2 cellular contexts compared by ENCODE assay signal in the genomic region with DNA sequence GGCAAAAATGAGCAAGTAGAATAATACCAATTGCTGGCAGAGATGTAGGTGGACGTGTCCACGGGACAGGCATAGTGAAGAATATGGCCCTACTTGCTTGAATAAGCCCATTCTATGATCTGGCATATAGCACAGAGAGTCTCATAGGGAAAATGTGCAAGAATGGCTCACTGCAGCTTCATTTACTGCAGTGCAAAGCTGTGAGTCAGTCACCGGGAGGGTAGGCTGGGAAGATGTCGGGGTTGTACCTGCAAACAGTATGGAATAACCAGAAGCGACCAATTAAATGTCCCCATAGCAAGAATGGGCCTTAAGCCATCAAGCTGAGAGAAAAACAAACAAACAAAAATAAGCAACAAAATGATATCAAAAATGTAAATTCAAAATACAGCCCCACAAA.
TF ChIP-seq lines count a peak whose summit lies in the region.

No MANE protein-coding gene starts in this region.

TF ChIP-seq in GM23338, 12 proteins besides CTCF, POLR2A, EP300 and RAD21 (continued from another document):
- TF ChIP-seq, protein P1, sequence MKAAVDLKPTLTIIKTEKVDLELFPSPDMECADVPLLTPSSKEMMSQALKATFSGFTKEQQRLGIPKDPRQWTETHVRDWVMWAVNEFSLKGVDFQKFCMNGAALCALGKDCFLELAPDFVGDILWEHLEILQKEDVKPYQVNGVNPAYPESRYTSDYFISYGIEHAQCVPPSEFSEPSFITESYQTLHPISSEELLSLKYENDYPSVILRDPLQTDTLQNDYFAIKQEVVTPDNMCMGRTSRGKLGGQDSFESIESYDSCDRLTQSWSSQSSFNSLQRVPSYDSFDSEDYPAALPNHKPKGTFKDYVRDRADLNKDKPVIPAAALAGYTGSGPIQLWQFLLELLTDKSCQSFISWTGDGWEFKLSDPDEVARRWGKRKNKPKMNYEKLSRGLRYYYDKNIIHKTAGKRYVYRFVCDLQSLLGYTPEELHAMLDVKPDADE (IDR thresholded peaks at IDR 0.05) = no peak
- TF ChIP-seq, protein P2, sequence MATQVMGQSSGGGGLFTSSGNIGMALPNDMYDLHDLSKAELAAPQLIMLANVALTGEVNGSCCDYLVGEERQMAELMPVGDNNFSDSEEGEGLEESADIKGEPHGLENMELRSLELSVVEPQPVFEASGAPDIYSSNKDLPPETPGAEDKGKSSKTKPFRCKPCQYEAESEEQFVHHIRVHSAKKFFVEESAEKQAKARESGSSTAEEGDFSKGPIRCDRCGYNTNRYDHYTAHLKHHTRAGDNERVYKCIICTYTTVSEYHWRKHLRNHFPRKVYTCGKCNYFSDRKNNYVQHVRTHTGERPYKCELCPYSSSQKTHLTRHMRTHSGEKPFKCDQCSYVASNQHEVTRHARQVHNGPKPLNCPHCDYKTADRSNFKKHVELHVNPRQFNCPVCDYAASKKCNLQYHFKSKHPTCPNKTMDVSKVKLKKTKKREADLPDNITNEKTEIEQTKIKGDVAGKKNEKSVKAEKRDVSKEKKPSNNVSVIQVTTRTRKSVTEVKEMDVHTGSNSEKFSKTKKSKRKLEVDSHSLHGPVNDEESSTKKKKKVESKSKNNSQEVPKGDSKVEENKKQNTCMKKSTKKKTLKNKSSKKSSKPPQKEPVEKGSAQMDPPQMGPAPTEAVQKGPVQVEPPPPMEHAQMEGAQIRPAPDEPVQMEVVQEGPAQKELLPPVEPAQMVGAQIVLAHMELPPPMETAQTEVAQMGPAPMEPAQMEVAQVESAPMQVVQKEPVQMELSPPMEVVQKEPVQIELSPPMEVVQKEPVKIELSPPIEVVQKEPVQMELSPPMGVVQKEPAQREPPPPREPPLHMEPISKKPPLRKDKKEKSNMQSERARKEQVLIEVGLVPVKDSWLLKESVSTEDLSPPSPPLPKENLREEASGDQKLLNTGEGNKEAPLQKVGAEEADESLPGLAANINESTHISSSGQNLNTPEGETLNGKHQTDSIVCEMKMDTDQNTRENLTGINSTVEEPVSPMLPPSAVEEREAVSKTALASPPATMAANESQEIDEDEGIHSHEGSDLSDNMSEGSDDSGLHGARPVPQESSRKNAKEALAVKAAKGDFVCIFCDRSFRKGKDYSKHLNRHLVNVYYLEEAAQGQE (IDR thresholded peaks at IDR 0.05; ENCODE audit: unreplicated experiment) = no peak
- TF ChIP-seq NANOG (IDR thresholded peaks at IDR 0.05; ENCODE audit: borderline replicate concordance) (no peak), CREB1 (CRISPR knock-in tag; IDR thresholded peaks at IDR 0.05; ENCODE audit: low read depth) (no peak)

TF ChIP-seq in H1, 55 proteins besides CTCF, POLR2A, EP300 and RAD21 (continued from another document):
- TF ChIP-seq CHD7 (IDR thresholded peaks at IDR 0.05; ENCODE audit: insufficient replicate concordance, low read length) (no peak), GABPA (IDR thresholded peaks at IDR 0.05; ENCODE audit: borderline replicate concordance, insufficient read depth, low read length) (no peak), KDM1A (IDR thresholded peaks at IDR 0.05; ENCODE audit: borderline replicate concordance, low read length) (no peak)
